Comparison of ENCODE assay signal across 8 cellular contexts in genomic region chr6:134175532-134176282, GRCh38.
DNase-seq lines count a peak whose midpoint lies in the region; ATAC-seq and TF ChIP-seq lines count a peak whose summit lies in the region.

No MANE protein-coding gene starts in this region.

- H3K36me3 Mint-ChIP-seq in activated naive CD4-positive, alpha-beta T cell treated with anti-CD3 and anti-CD28 coated beads for 36 hours (ENCODE audit: low read depth), result peaks cover 48% of the 10 kb centered on the region
- H3K36me3 Mint-ChIP-seq in glutamatergic neuron (ENCODE audit: unreplicated experiment), result no peaks in the 10 kb centered on the region

- peak overlapping the region; percentile 79 for H3K4me2 ChIP-seq in HCT116 (ENCODE audit: low read length)

- in situ Hi-C loops in G401 (cut with HindIII; ENCODE audit: low sequenced_read_pairs), result no loop called here

- peak overlapping the region; percentile 72 for H3K9ac ChIP-seq in HCT116 (ENCODE audit: low read length)

- POLR2A ChIA-PET in HCT116 (lab: Charles Lee), result no interaction called here

- peak overlapping the region; percentile 62 to 69 for H3K4me3 ChIP-seq in HCT116 (replicated peaks in 1 of 2; ENCODE audit: low read depth in 1 of 2, low read length in 2 of 2)
- H3K4me3 ChIP-seq in urinary bladder (ENCODE audit: low read depth, low read length), result peak overlapping the region; percentile 80

- RAD21 ChIA-PET in HCT116 (lab: Charles Lee; ENCODE audit: low non-redundant PET in 1 of 2, low total read pairs in 2 of 2, uncharacterized antibody in 2 of 2, unreplicated experiment in 2 of 2), result no interaction called here

- H3K27ac ChIP-seq in HCT116 (ENCODE audit: low read depth, low read length), result peak overlapping the region; percentile 63
- H3K27ac ChIP-seq in urinary bladder (ENCODE audit: low read depth), result peak overlapping the region; percentile 99

- H3K4me1 ChIP-seq in HCT116 (ENCODE audit: control insufficient read depth in 1 of 2, insufficient read depth in 2 of 2, low read length in 2 of 2) (peaks cover 8 to 21% of the 10 kb centered on the region in 2 experiments), urinary bladder (ENCODE audit: insufficient read depth) (no peaks in the 10 kb centered on the region)

- H3K79me2 ChIP-seq in HCT116 (ENCODE audit: insufficient read depth, low read length), result no peaks in the 10 kb centered on the region

- CTCF ChIA-PET in HCT116 (lab: Charles Lee), result no interaction called here
- CTCF ChIA-PET in activated naive CD4-positive, alpha-beta T cell treated with anti-CD3 and anti-CD28 coated beads for 36 hours (lab: Charles Lee), result interaction anchor here (0.6 to 1.6 kb wide), 3 partner anchors 74 to 939 kb away, joined by 3 to 4 read pairs (median 3); no protein-coding TSS in a partner anchor

- peaks cover 53% of the 10 kb centered on the region for H3K4me1 Mint-ChIP-seq in activated naive CD4-positive, alpha-beta T cell treated with anti-CD3 and anti-CD28 coated beads for 36 hours (ENCODE audit: low read depth)
- peaks cover 7% of the 10 kb centered on the region for H3K4me1 Mint-ChIP-seq in glutamatergic neuron (ENCODE audit: low read depth, unreplicated experiment)

- H3K27me3 ChIP-seq in HCT116 (ENCODE audit: insufficient read depth, low read length), result no peaks in the 10 kb centered on the region

- intact Hi-C loops in HCT116 (cut with micrococcal nuclease), result loop anchor here (10.0 kb wide), 1 partner anchor 359 kb away; no protein-coding TSS in a partner anchor
- intact Hi-C loops in activated naive CD4-positive, alpha-beta T cell treated with anti-CD3 and anti-CD28 coated beads for 36 hours (cut with micrococcal nuclease), result loop anchor here (2.0 to 5.0 kb wide), 3 partner anchors 141 to 1007 kb away; partner anchors contain the start of gene MYB

- H3K27me3 Mint-ChIP-seq in activated naive CD4-positive, alpha-beta T cell treated with anti-CD3 and anti-CD28 coated beads for 36 hours (ENCODE audit: low read depth), result no peaks in the 10 kb centered on the region
- peaks cover 10% of the 10 kb centered on the region for H3K27me3 Mint-ChIP-seq in glutamatergic neuron (ENCODE audit: unreplicated experiment)

- no TSS peak for BruUV-seq in HCT116 (replicated peaks; lab: Mats Ljungman, UMichigan)

- WGBS in urinary bladder, result 1% methylated on average over 44 of the region's 44 CpGs

- no peaks in the 10 kb centered on the region for H3K9me3 ChIP-seq in HCT116 (ENCODE audit: control insufficient read depth in 1 of 2, insufficient read depth in 1 of 2, low read depth in 1 of 2, low read length in 2 of 2)

- H3K9me2 ChIP-seq in HCT116 (ENCODE audit: insufficient read depth), result no peaks in the 10 kb centered on the region

- H3K9me3 Mint-ChIP-seq in activated naive CD4-positive, alpha-beta T cell treated with anti-CD3 and anti-CD28 coated beads for 36 hours, result no peaks in the 10 kb centered on the region
- H3K9me3 Mint-ChIP-seq in glutamatergic neuron (ENCODE audit: unreplicated experiment), result peaks cover 11% of the 10 kb centered on the region

- peak overlapping the region; percentile 97 for H3K4me3 Mint-ChIP-seq in activated naive CD4-positive, alpha-beta T cell treated with anti-CD3 and anti-CD28 coated beads for 36 hours
- peak overlapping the region; percentile 95 for H3K4me3 Mint-ChIP-seq in glutamatergic neuron (ENCODE audit: unreplicated experiment)

- DNase-seq in G401 (ENCODE audit: low spot score), result peak; percentile 55
- peak; percentile 29 for DNase-seq in HCT116 (ENCODE audit: low read depth, low spot score)
- peak; percentile 51 for DNase-seq in NCI-H460 (ENCODE audit: extremely low read depth, low read depth)
- peak; percentile 71 for DNase-seq in activated naive CD4-positive, alpha-beta T cell treated with anti-CD3 and anti-CD28 coated beads for 36 hours
- peak; percentile 73 for DNase-seq in glutamatergic neuron
- peak; percentile 60 for DNase-seq in occipital lobe (lab: John Stamatoyannopoulos, UW)

- peak overlapping the region; percentile 98 for H3K27ac Mint-ChIP-seq in activated naive CD4-positive, alpha-beta T cell treated with anti-CD3 and anti-CD28 coated beads for 36 hours
- H3K27ac Mint-ChIP-seq in glutamatergic neuron (ENCODE audit: unreplicated experiment), result peak overlapping the region; percentile 29

- ATAC-seq in HCT116, result peak; percentile 36
- ATAC-seq in HG03135 (IDR thresholded peaks at IDR 0.05; ENCODE audit: unreplicated experiment), result no peak

- H3K36me3 ChIP-seq in HCT116 (ENCODE audit: control insufficient read depth in 1 of 2, insufficient read depth in 2 of 2, low read length in 2 of 2) (peaks cover 0 to 4% of the 10 kb centered on the region in 2 experiments; a peak in 1 of 4 replicates), urinary bladder (ENCODE audit: insufficient read depth) (peaks cover 1% of the 10 kb centered on the region)

- no peak for TF ChIP-seq CTCF in HCT116 (IDR thresholded peaks at IDR 0.05 in 2 of 3, conservative IDR thresholded peaks at IDR 0.05 in 1 of 3; ENCODE audit: borderline replicate concordance in 1 of 3, insufficient read depth in 1 of 3, low read depth in 2 of 3, low read length in 2 of 3)
- TF ChIP-seq CTCF in glutamatergic neuron (IDR thresholded peaks at IDR 0.05; ENCODE audit: partially characterized antibody, unreplicated experiment), result no peak

- TF ChIP-seq POLR2A in HCT116 (IDR thresholded peaks at IDR 0.05; ENCODE audit: borderline replicate concordance, extremely low read depth, insufficient read depth, insufficient read length), result no peak

- no peaks in the 10 kb centered on the region for H4K20me1 ChIP-seq in HCT116 (ENCODE audit: insufficient read depth)

- no peak overlapping the region for H2AFZ ChIP-seq in HCT116 (ENCODE audit: low read depth, low read length, poor library complexity, severe bottlenecking)

- TF ChIP-seq RAD21 in HCT116 (IDR thresholded peaks at IDR 0.05; ENCODE audit: low read depth), result no peak

TF ChIP-seq in HCT116, 20 proteins besides CTCF, POLR2A, EP300 and RAD21:
- 0 out of 2 replicates have a peak, but pooled peaks have one; percentile 21 for TF ChIP-seq FOSL1 (IDR thresholded peaks at IDR 0.05; ENCODE audit: low read depth)
- peak; percentile 27; the same call in 1 of the 2 replicates for TF ChIP-seq SP1 (IDR thresholded peaks at IDR 0.05; ENCODE audit: low read depth)
- no peak for TF ChIP-seq YY1 (IDR thresholded peaks at IDR 0.05; ENCODE audit: extremely low read depth, insufficient replicate concordance, low read depth, low read length)
- TF ChIP-seq CBX3 (IDR thresholded peaks at IDR 0.05; ENCODE audit: low read depth), result 0 out of 2 replicates have a peak, but pooled peaks have one; percentile 35
- TF ChIP-seq ATF3 (IDR thresholded peaks at IDR 0.05), result no peak
- TF ChIP-seq SRF (IDR thresholded peaks at IDR 0.05; ENCODE audit: low read depth), result peak; percentile 85
- peak; percentile 72 for TF ChIP-seq TCF7L2 (IDR thresholded peaks at IDR 0.05; ENCODE audit: borderline replicate concordance, extremely low read depth, insufficient read depth, insufficient read length)
- TF ChIP-seq JUND (IDR thresholded peaks at IDR 0.05), result peak; percentile 29
